17 cellular contexts compared by ENCODE assay signal in genomic region chr9:131094622-131095021, GRCh38. TPM values are rescaled to one million over a fixed set of nuclear protein-coding genes. Genes with fewer than 3 reads are reported as not detected.
DNase-seq lines count a peak whose midpoint lies in the region; ATAC-seq and TF ChIP-seq lines count a peak whose summit lies in the region.
"Had no signal": no experiment of that assay in that cellular context is flagged by ENCODE, and none has a peak within 500 bp of the region (broad histone marks: within the 10 kb centered on the region; RNA-seq: fewer than 3 reads in every experiment).

No MANE protein-coding gene starts in this region.

- H3K4me2 ChIP-seq in GM23248 (ENCODE audit: unreplicated experiment): no peak overlapping the region

- H3K27ac ChIP-seq in GM23248 (no peak overlapping the region), angular gyrus (ENCODE audit: low read depth, low read length) (peak overlapping the region; percentile 0), heart left ventricle (peak overlapping the region in 1 of 12 donors; percentile 88), spleen (peak overlapping the region in 5 of 8 donors; percentile 85 to 90 (median 88))
- H3K27ac ChIP-seq: gastrocnemius medialis, ovary, SJSA1 had no signal

- H3K36me3 ChIP-seq in GM23248 (ENCODE audit: low read depth) (no peaks in the 10 kb centered on the region), heart left ventricle (no peaks in the 10 kb centered on the region), spleen (peaks cover 0 to 25% (median 0%) of the 10 kb centered on the region in 6 donors)
- H3K36me3 ChIP-seq: gastrocnemius medialis, ovary, SJSA1 had no signal

- WGBS in GM23248 (ENCODE audit: low coverage in 1 of 2, low lambda C conversion rate in 2 of 2, missing lambda C conversion rate in 2 of 2), 2 experiments: 1 to 2% methylated on average over 12 of the region's 12 CpGs
- 52 to 67% (median 54%) methylated on average over 7 to 12 of the region's 12 CpGs for WGBS in heart left ventricle, 4 donors
- 67 to 86% (median 74%) methylated on average over 11 to 12 of the region's 12 CpGs for whole genome bisulfite sequencing in spleen, 5 donors

- in situ Hi-C loops in GM23248 (cut with MboI): no loop called here

- no peaks in the 10 kb centered on the region for H4K20me1 ChIP-seq in GM23248 (ENCODE audit: insufficient read depth)

- TF ChIP-seq CTCF in heart left ventricle (IDR thresholded peaks at IDR 0.05) (no peak), spleen (IDR thresholded peaks at IDR 0.05 in 8 of 11, conservative IDR thresholded peaks at IDR 0.05 in 3 of 11) (no peak)

- H3K9me3 ChIP-seq in GM23248 (ENCODE audit: low read depth) (no peaks in the 10 kb centered on the region), heart left ventricle (no peaks in the 10 kb centered on the region), spleen (no peaks in the 10 kb centered on the region)
- H3K9me3 ChIP-seq: gastrocnemius medialis, ovary, SJSA1 had no signal

- no peaks in the 10 kb centered on the region for H3K79me2 ChIP-seq in GM23248 (ENCODE audit: insufficient read depth)

- DNase-seq in GM23248 (peak; percentile 86), heart left ventricle (peak in 3 of 5 donors; percentile 67 to 84 (median 77)), spleen (no peak), cerebellum (ENCODE audit: low spot score) (no peak), 8988T (no peak)
- DNase-seq: activated T-cell treated with anti-CD3 and anti-CD28 coated beads, Interleukin-2, amount 50 U/mL, for 48 hours; NCI-H1092 treated with DMSO at 0.1 percent for 48 hours; NCI-H510A; ovary; stimulated activated CD4-positive, alpha-beta T cell treated with anti-CD3 and anti-CD28 coated beads, Interleukin-4, amount 100 ng/mL, for 1 hour; stimulated activated naive CD4-positive, alpha-beta T cell treated with Interleukin-2 at 50 U/mL for 16 hours had no signal

- no peaks in the 10 kb centered on the region for H3K9me2 ChIP-seq in GM23248 (ENCODE audit: insufficient read depth)

- no peaks in the 10 kb centered on the region for H3F3A ChIP-seq in GM23248 (ENCODE audit: insufficient read depth)

- H3K27me3 ChIP-seq in GM23248 (replicated peaks; ENCODE audit: insufficient read depth) (peaks cover 35% of the 10 kb centered on the region), heart left ventricle (peaks cover 0 to 42% (median 10%) of the 10 kb centered on the region in 9 donors), spleen (replicated peaks in 1 of 7) (peaks cover 4 to 59% (median 20%) of the 10 kb centered on the region in 7 donors)
- H3K27me3 ChIP-seq: ovary had no signal

- H2AFZ ChIP-seq in GM23248: no peak overlapping the region

- intact Hi-C loops in heart left ventricle (cut with DNase I): loop anchor here in 2 of 10 donors (5.0 kb wide), 1 partner anchor 37 kb away; no protein-coding TSS in a partner anchor
- intact Hi-C loops in spleen (cut with DNase I; ENCODE audit: low total_unique reads): no loop called here

- peak in 1 of 2 donors; percentile 12 for TF ChIP-seq POLR2A in heart left ventricle (IDR thresholded peaks at IDR 0.05)
- no peak for TF ChIP-seq POLR2A in spleen (IDR thresholded peaks at IDR 0.05)

- H3K4me3 ChIP-seq in GM23248: no peak overlapping the region
- no peak overlapping the region for H3K4me3 ChIP-seq in heart left ventricle
- no peak overlapping the region for H3K4me3 ChIP-seq in spleen
- H3K4me3 ChIP-seq: gastrocnemius medialis, ovary, SJSA1 had no signal

- no peaks in the 10 kb centered on the region; the same call in 1 of the 2 replicates for H3K4me1 ChIP-seq in GM23248 (ENCODE audit: insufficient read depth)
- peaks cover 0 to 36% (median 22%) of the 10 kb centered on the region in 12 donors for H3K4me1 ChIP-seq in heart left ventricle
- peaks cover 6 to 72% (median 34%) of the 10 kb centered on the region in 6 donors for H3K4me1 ChIP-seq in spleen
- H3K4me1 ChIP-seq: gastrocnemius medialis, SJSA1 had no signal

- no peak overlapping the region for H3K9ac ChIP-seq in GM23248

- peak; percentile 11 to 73 (median 60) for ATAC-seq in heart left ventricle
- ATAC-seq in GM21447 (IDR thresholded peaks at IDR 0.05; ENCODE audit: unreplicated experiment): no peak
- no peak for ATAC-seq in GM21723 (IDR thresholded peaks at IDR 0.05; ENCODE audit: unreplicated experiment)
- ATAC-seq: activated CD4-positive, CD25-positive, alpha-beta regulatory T cell treated with anti-CD3 and anti-CD28 coated beads, Interleukin-2, amount 50 U/mL, for 24 hours had no signal

RNA-seq across cellular contexts. Expression of gene AIF1L, which starts 1.7 kb away (rescaled TPM):
- not detected in 2 replicates for total RNA-seq in GM23248 (2014; rRNA removed; shearing (Covaris generic))
- polyA plus RNA-seq in GM23248 (2016; fragmentation: Nextera tagmentation; extraction: Ambion mirVana) (0.28 TPM in 1 of 2 replicates, not detected in the other), heart left ventricle (10 to 100 TPM; 15.9 to 23.1 TPM), spleen (100 to 1,000 TPM in 1 of 3 donors, 10 to 100 TPM in 2; 47.4 to 251 (median 59.4) TPM)
- total RNA-seq in heart left ventricle (10 to 100 TPM; 12.1 to 93.8 (median 23.7) TPM), spleen (100 to 1,000 TPM; 141 to 596 (median 254) TPM), cerebellum (24.2 TPM)

RNA-seq across cellular contexts. Expression of gene NUP214, which starts 30.8 kb away (rescaled TPM):
- 13.1 and 22.3 TPM in 2 replicates for total RNA-seq in GM23248 (2014; rRNA removed; shearing (Covaris generic))
- polyA plus RNA-seq in GM23248 (2016; fragmentation: Nextera tagmentation; extraction: Ambion mirVana): 11.7 and 14.3 TPM in 2 replicates
- 10 to 100 TPM; 19.2 to 45.1 (median 25.7) TPM for total RNA-seq in heart left ventricle
- polyA plus RNA-seq in heart left ventricle: 10 to 100 TPM; 13.7 to 13.8 TPM
- 100 to 1,000 TPM in 6 of 7 donors, 10 to 100 TPM in 1; 70.4 to 182 (median 140) TPM for total RNA-seq in spleen
- 10 to 100 TPM; 21.4 to 54.7 (median 54.2) TPM for polyA plus RNA-seq in spleen
- total RNA-seq in cerebellum: 26.2 TPM

Comparison
In these comparisons a context has a peak if more than half of its experiments do, and no peak if none do; other contexts are left out.
1. DNase-seq: peak in GM23248 (single experiment) and heart left ventricle (3 of 5); none in spleen (single experiment), cerebellum (single experiment) and 8988T (single experiment).
2. ATAC-seq: peak in heart left ventricle (4 of 4); none in GM21447 (single experiment) and GM21723 (single experiment).
3. RNA of gene AIF1L, which starts 1.7 kb away (total RNA-seq): 141 to 596 TPM in spleen, 24.2 TPM in cerebellum (single experiment) and 12.1 to 93.8 TPM in heart left ventricle; not detected in GM23248; every median in the first group is over 10 times any median in the second.